Comparison of ENCODE assay signal across 8 cellular contexts in genomic region chr2:48420512-48421197, GRCh38. TPM values are rescaled to one million over a fixed set of nuclear protein-coding genes. Genes with fewer than 3 reads are reported as not detected.
DNase-seq lines count a peak whose midpoint lies in the region; ATAC-seq and TF ChIP-seq lines count a peak whose summit lies in the region.

No MANE protein-coding gene starts in this region.

- peak; percentile 73 for DNase-seq in GM04503 (ENCODE audit: low read depth)
- peak; percentile 31 for DNase-seq in NCI-H1048 (lab: John Stamatoyannopoulos, UW)
- peak; percentile 81 for DNase-seq in SK-N-DZ (ENCODE audit: low spot score)
- peak; percentile 94 for DNase-seq in activated naive CD4-positive, alpha-beta T cell treated with anti-CD3 and anti-CD28 coated beads, Interleukin-2, amount 10 ng/mL, durations not matched to agents 7 days and 5 days
- peak; percentile 95 for DNase-seq in osteocyte (ENCODE audit: extremely low spot score, unreplicated experiment)
- peak; percentile 92 for DNase-seq in testis

- H3K36me3 ChIP-seq in gastroesophageal sphincter (no peaks in the 10 kb centered on the region), testis (ENCODE audit: low read depth, missing control alignments) (no peaks in the 10 kb centered on the region)

- intact Hi-C loops in testis (cut with DNase I; ENCODE audit: low total_unique reads) = no loop called here

- 1% methylated on average over 15 to 16 of the region's 17 CpGs for WGBS in gastroesophageal sphincter (ENCODE audit: low coverage in 1 of 2), 2 donors
- 2 to 4% methylated on average over 17 of the region's 17 CpGs for WGBS in testis, 2 donors

- ATAC-seq in HG02588 (IDR thresholded peaks at IDR 0.05; ENCODE audit: unreplicated experiment) (peak; percentile 73), gastroesophageal sphincter (peak; percentile 90)

- peak overlapping the region in 2 of 4 donors; percentile 4 to 27 for H3K27ac ChIP-seq in gastroesophageal sphincter
- H3K27ac ChIP-seq in testis = no peak overlapping the region

- no peak overlapping the region for H3K4me3 Mint-ChIP-seq in activated naive CD4-positive, alpha-beta T cell treated with anti-CD3 and anti-CD28 coated beads, Interleukin-2, amount 10 ng/mL, durations not matched to agents 7 days and 5 days
- H3K4me3 Mint-ChIP-seq in osteocyte (ENCODE audit: unreplicated experiment) = peak overlapping the region; percentile 46

- H3K9me3 Mint-ChIP-seq in activated naive CD4-positive, alpha-beta T cell treated with anti-CD3 and anti-CD28 coated beads, Interleukin-2, amount 10 ng/mL, durations not matched to agents 7 days and 5 days = no peaks in the 10 kb centered on the region
- H3K9me3 Mint-ChIP-seq in osteocyte (ENCODE audit: unreplicated experiment) = no peaks in the 10 kb centered on the region

- H3K4me3 ChIP-seq in gastroesophageal sphincter (no peak overlapping the region), testis (peak overlapping the region in 1 of 2 donors; percentile 32)

- H3K9me3 ChIP-seq in gastroesophageal sphincter (no peaks in the 10 kb centered on the region), testis (no peaks in the 10 kb centered on the region)

- TF ChIP-seq CTCF in gastroesophageal sphincter (IDR thresholded peaks at IDR 0.05) (peak; percentile 95 to 98 (median 96)), osteocyte (IDR thresholded peaks at IDR 0.05) (peak; percentile 98), testis (IDR thresholded peaks at IDR 0.05) (peak; percentile 93 to 99 (median 98))

- peaks cover 13% of the 10 kb centered on the region for H3K27me3 Mint-ChIP-seq in activated naive CD4-positive, alpha-beta T cell treated with anti-CD3 and anti-CD28 coated beads, Interleukin-2, amount 10 ng/mL, durations not matched to agents 7 days and 5 days
- H3K27me3 Mint-ChIP-seq in osteocyte (ENCODE audit: unreplicated experiment) = peaks cover 2% of the 10 kb centered on the region

- TF ChIP-seq POLR2A in gastroesophageal sphincter (IDR thresholded peaks at IDR 0.05) (no peak), testis (IDR thresholded peaks at IDR 0.05) (no peak)

- H3K4me1 ChIP-seq in gastroesophageal sphincter (peaks cover 0 to 22% (median 5%) of the 10 kb centered on the region in 3 donors), testis (peaks cover 17% of the 10 kb centered on the region)

- no peak for TF ChIP-seq EP300 in gastroesophageal sphincter (IDR thresholded peaks at IDR 0.05)

- peaks cover 40% of the 10 kb centered on the region for H3K4me1 Mint-ChIP-seq in activated naive CD4-positive, alpha-beta T cell treated with anti-CD3 and anti-CD28 coated beads, Interleukin-2, amount 10 ng/mL, durations not matched to agents 7 days and 5 days
- H3K4me1 Mint-ChIP-seq in osteocyte (ENCODE audit: unreplicated experiment) = peaks cover 5% of the 10 kb centered on the region

- peak overlapping the region; percentile 61 for H3K27ac Mint-ChIP-seq in activated naive CD4-positive, alpha-beta T cell treated with anti-CD3 and anti-CD28 coated beads, Interleukin-2, amount 10 ng/mL, durations not matched to agents 7 days and 5 days
- H3K27ac Mint-ChIP-seq in osteocyte (ENCODE audit: unreplicated experiment) = peak overlapping the region; percentile 56

- CTCF ChIA-PET in activated naive CD4-positive, alpha-beta T cell treated with anti-CD3 and anti-CD28 coated beads, Interleukin-2, amount 10 ng/mL, durations not matched to agents 7 days and 5 days (lab: Charles Lee) = interaction anchor here (0.5 to 2.2 kb wide), 8 partner anchors 14 to 640 kb away, joined by 3 to 8 read pairs (median 3); no protein-coding TSS in a partner anchor

- H3K27me3 ChIP-seq in gastroesophageal sphincter = no peaks in the 10 kb centered on the region
- H3K27me3 ChIP-seq in testis = no peaks in the 10 kb centered on the region

- no peaks in the 10 kb centered on the region for H3K36me3 Mint-ChIP-seq in activated naive CD4-positive, alpha-beta T cell treated with anti-CD3 and anti-CD28 coated beads, Interleukin-2, amount 10 ng/mL, durations not matched to agents 7 days and 5 days
- no peaks in the 10 kb centered on the region for H3K36me3 Mint-ChIP-seq in osteocyte (ENCODE audit: unreplicated experiment)

RNA-seq across cellular contexts. Expression of gene PPP1R21, which starts 19.9 kb away (rescaled TPM):
- polyA plus RNA-seq in SK-N-DZ (2014; cell fraction: cytosol; rRNA removed) = 7.3 and 17.4 TPM in 2 replicates
- 19.8 and 25.6 TPM in 2 replicates for polyA plus RNA-seq in SK-N-DZ (2014; cell fraction: nucleus; rRNA removed)
- total RNA-seq in gastroesophageal sphincter (10 to 100 TPM; 45.0 to 73.8 (median 58.8) TPM), osteocyte (16.6 and 18.5 TPM in 2 replicates), testis (10 to 100 TPM; 48.5 to 58.6 TPM)
- polyA plus RNA-seq in testis (ENCODE audit: insufficient read depth, low read depth, low replicate concordance) = 25.3 TPM

Comparison
In these comparisons a context has a peak if more than half of its experiments do, and no peak if none do; other contexts are left out.
1. DNase-seq: peak in every context shown above with its lines; median percentile 95 in osteocyte; 94 in activated naive CD4-positive, alpha-beta T cell treated with anti-CD3 and anti-CD28 coated beads, Interleukin-2, amount 10 ng/mL, durations not matched to agents 7 days and 5 days; 92 in testis; 81 in SK-N-DZ; 73 in GM04503; 31 in NCI-H1048.